Comparison of ENCODE assay signal across 9 cellular contexts in genomic region chr6:150072201-150072600, GRCh38. TPM values are rescaled to one million over a fixed set of nuclear protein-coding genes. Genes with fewer than 3 reads are reported as not detected.
A peak's percentile ranks its signal among the peaks of the same experiment; 100 is the strongest.
DNase-seq lines count a peak whose midpoint lies in the region; ATAC-seq, FAIRE-seq and TF ChIP-seq lines count a peak whose summit lies in the region.
"Had no signal": no experiment of that assay in that cellular context is flagged by ENCODE, and none has a peak within 500 bp of the region (broad histone marks: within the 10 kb centered on the region; RNA-seq: fewer than 3 reads in every experiment).

No MANE protein-coding gene starts in this region.

- no peak for TF ChIP-seq EP300 in SK-N-SH (IDR thresholded peaks at IDR 0.05; ENCODE audit: borderline replicate concordance in 1 of 2, low read depth in 1 of 2, low read length in 1 of 2)

- H3K4me1 Mint-ChIP-seq in activated T-helper 1 cell treated with anti-CD3 and anti-CD28 coated beads, Interleukin-12 subunit alpha, Interleukin-12 subunit beta, Interleukin-2, Interleukin-4 antibody, amounts not matched to agents 30 ng/mL and 10 ng/mL and 1 ng/mL, durations not matched to agents 14 hours and 24 hours and 36 hours (ENCODE audit: low read depth): peaks cover 24% of the 10 kb centered on the region

- no peak overlapping the region for H3K4me2 ChIP-seq in SK-N-SH

- H3K4me3 ChIP-seq in bronchial epithelial cell (ENCODE audit: low read depth, low read length) (no peak overlapping the region), SK-N-SH (ENCODE audit: low read depth in 2 of 2, low read length in 1 of 2) (no peak overlapping the region)
- H3K4me3 ChIP-seq: SK-N-MC had no signal

- H3K27me3 ChIP-seq in bronchial epithelial cell (ENCODE audit: control insufficient read depth, insufficient read depth, low read length) (no peaks in the 10 kb centered on the region), SK-N-SH (ENCODE audit: insufficient read depth) (peaks cover 29% of the 10 kb centered on the region; the same call in 1 of the 2 replicates)

- POLR2A ChIA-PET in RWPE1 (lab: Yijun Ruan, JAX; ENCODE audit: low non-redundant PET): no interaction called here
- POLR2A ChIA-PET in SK-N-SH (lab: Yijun Ruan, JAX): no interaction called here

- 25% methylated on average over 8 of the region's 8 CpGs for WGBS in SK-N-SH (ENCODE audit: low lambda C conversion rate)

- no peaks in the 10 kb centered on the region for H3K9me2 ChIP-seq in SK-N-SH

- H3K27me3 Mint-ChIP-seq in activated T-helper 1 cell treated with anti-CD3 and anti-CD28 coated beads, Interleukin-12 subunit alpha, Interleukin-12 subunit beta, Interleukin-2, Interleukin-4 antibody, amounts not matched to agents 30 ng/mL and 10 ng/mL and 1 ng/mL, durations not matched to agents 14 hours and 24 hours and 36 hours (ENCODE audit: insufficient read depth): peaks cover 32% of the 10 kb centered on the region

- no peak overlapping the region for H3K9ac ChIP-seq in SK-N-SH

- no peaks in the 10 kb centered on the region for H4K20me1 ChIP-seq in SK-N-SH (ENCODE audit: insufficient read depth)

- intact Hi-C loops in activated T-helper 1 cell treated with anti-CD3 and anti-CD28 coated beads, Interleukin-12 subunit alpha, Interleukin-12 subunit beta, Interleukin-2, Interleukin-4 antibody, amounts not matched to agents 30 ng/mL and 10 ng/mL and 1 ng/mL, durations not matched to agents 14 hours and 24 hours and 36 hours (cut with micrococcal nuclease): no loop called here

- no peak for FAIRE-seq in bronchial epithelial cell (lab: Jason Lieb, UNC)

- H3K9me3 ChIP-seq in SK-N-SH: no peaks in the 10 kb centered on the region

- H3K9me3 Mint-ChIP-seq in activated T-helper 1 cell treated with anti-CD3 and anti-CD28 coated beads, Interleukin-12 subunit alpha, Interleukin-12 subunit beta, Interleukin-2, Interleukin-4 antibody, amounts not matched to agents 30 ng/mL and 10 ng/mL and 1 ng/mL, durations not matched to agents 14 hours and 24 hours and 36 hours: no peaks in the 10 kb centered on the region

- ATAC-seq in HG03175 (IDR thresholded peaks at IDR 0.05; ENCODE audit: unreplicated experiment): no peak

- no peak for TF ChIP-seq CTCF in RWPE1 (conservative IDR thresholded peaks at IDR 0.05; ENCODE audit: low read depth)
- no peak for TF ChIP-seq CTCF in bronchial epithelial cell (IDR thresholded peaks at IDR 0.05; ENCODE audit: insufficient read depth, low read length, severe bottlenecking)
- TF ChIP-seq CTCF in SK-N-SH (IDR thresholded peaks at IDR 0.05): no peak

- no peaks in the 10 kb centered on the region for H3F3A ChIP-seq in SK-N-SH (replicated peaks; ENCODE audit: insufficient read depth)

- no peak overlapping the region for H2AFZ ChIP-seq in SK-N-SH (ENCODE audit: low read depth)

- no peaks in the 10 kb centered on the region for H3K79me2 ChIP-seq in SK-N-SH (ENCODE audit: insufficient read depth)

- H3K4me1 ChIP-seq in SK-N-SH (ENCODE audit: control insufficient read depth in 1 of 2, insufficient read depth in 2 of 2, low read depth in 1 of 2, low read length in 1 of 2): no peaks in the 10 kb centered on the region; a peak in 1 of 4 replicates

- no peak for TF ChIP-seq RAD21 in SK-N-SH (IDR thresholded peaks at IDR 0.05; ENCODE audit: low read length)

- peak; percentile 34 for DNase-seq in activated T-helper 1 cell treated with Interleukin-2 at 50 U/mL for 16 hours (ENCODE audit: low read depth)
- DNase-seq in activated T-helper 1 cell treated with anti-CD3 and anti-CD28 coated beads, Interleukin-12 subunit alpha, Interleukin-12 subunit beta, Interleukin-2, Interleukin-4 antibody, amounts not matched to agents 30 ng/mL and 10 ng/mL and 1 ng/mL, durations not matched to agents 14 hours and 24 hours and 36 hours (ENCODE audit: low spot score): no peak
- DNase-seq in RWPE1 (ENCODE audit: low spot score): peak; percentile 70
- DNase-seq in bronchial epithelial cell (ENCODE audit: low read depth): peak; percentile 78
- peak; percentile 11 to 23 for DNase-seq in stimulated activated CD4-positive, alpha-beta T cell treated with anti-CD3 and anti-CD28 coated beads, Interleukin-4, amount 100 ng/mL, for 4 hours
- no peak for DNase-seq in COR-L47 (lab: John Stamatoyannopoulos, UW)
- DNase-seq in SK-N-SH: no peak

- H3K36me3 ChIP-seq in bronchial epithelial cell (ENCODE audit: control insufficient read depth, insufficient read depth, low read length) (no peaks in the 10 kb centered on the region), SK-N-SH (replicated peaks in 1 of 2; ENCODE audit: control insufficient read depth in 1 of 2, insufficient read depth in 2 of 2, low read length in 1 of 2) (no peaks in the 10 kb centered on the region)

- H3K36me3 Mint-ChIP-seq in activated T-helper 1 cell treated with anti-CD3 and anti-CD28 coated beads, Interleukin-12 subunit alpha, Interleukin-12 subunit beta, Interleukin-2, Interleukin-4 antibody, amounts not matched to agents 30 ng/mL and 10 ng/mL and 1 ng/mL, durations not matched to agents 14 hours and 24 hours and 36 hours (ENCODE audit: low read depth): no peaks in the 10 kb centered on the region

- no peak overlapping the region for H3K27ac Mint-ChIP-seq in activated T-helper 1 cell treated with anti-CD3 and anti-CD28 coated beads, Interleukin-12 subunit alpha, Interleukin-12 subunit beta, Interleukin-2, Interleukin-4 antibody, amounts not matched to agents 30 ng/mL and 10 ng/mL and 1 ng/mL, durations not matched to agents 14 hours and 24 hours and 36 hours

- CTCF ChIA-PET in RWPE1 (lab: Yijun Ruan, JAX): interaction anchor here (0.6 kb wide), 3 partner anchors 9 to 743 kb away, joined by 3 to 5 read pairs (median 5); no protein-coding TSS in a partner anchor
- CTCF ChIA-PET in SK-N-SH (lab: Yijun Ruan, JAX): interaction anchor here (1.0 to 1.2 kb wide), 2 partner anchors 10 to 15 kb away, joined by 3 read pairs; no protein-coding TSS in a partner anchor

- no peak overlapping the region for H3K4me3 Mint-ChIP-seq in activated T-helper 1 cell treated with anti-CD3 and anti-CD28 coated beads, Interleukin-12 subunit alpha, Interleukin-12 subunit beta, Interleukin-2, Interleukin-4 antibody, amounts not matched to agents 30 ng/mL and 10 ng/mL and 1 ng/mL, durations not matched to agents 14 hours and 24 hours and 36 hours

- H3K27ac ChIP-seq in RWPE1 (peak overlapping the region; percentile 41), SK-N-SH (ENCODE audit: low read depth in 2 of 2, low read length in 1 of 2) (no peak overlapping the region)
- H3K27ac ChIP-seq: SK-N-MC had no signal

TF ChIP-seq in SK-N-SH, 30 proteins besides CTCF, POLR2A, EP300 and RAD21:
- no peak for TF ChIP-seq NRF1 (IDR thresholded peaks at IDR 0.05; ENCODE audit: low read depth, low read length)
- TF ChIP-seq NFIC (IDR thresholded peaks at IDR 0.05; ENCODE audit: borderline replicate concordance): no peak
- TF ChIP-seq, protein P1, sequence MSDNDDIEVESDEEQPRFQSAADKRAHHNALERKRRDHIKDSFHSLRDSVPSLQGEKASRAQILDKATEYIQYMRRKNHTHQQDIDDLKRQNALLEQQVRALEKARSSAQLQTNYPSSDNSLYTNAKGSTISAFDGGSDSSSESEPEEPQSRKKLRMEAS (IDR thresholded peaks at IDR 0.05; ENCODE audit: low read depth): no peak
- TF ChIP-seq RCOR1 (IDR thresholded peaks at IDR 0.05; ENCODE audit: low read length): no peak
- no peak for TF ChIP-seq ZBTB33 (IDR thresholded peaks at IDR 0.05; ENCODE audit: borderline replicate concordance, low read depth)
- no peak for TF ChIP-seq FOSL2 (IDR thresholded peaks at IDR 0.05; ENCODE audit: borderline replicate concordance, low read depth)
- TF ChIP-seq TEAD4 (IDR thresholded peaks at IDR 0.05; ENCODE audit: borderline replicate concordance, insufficient read depth): no peak

RNA-seq across cellular contexts. Expression of gene ULBP3, which starts 3.3 kb away (rescaled TPM):
- 0.56 TPM in 1 of 2 replicates, not detected in the other for total RNA-seq in activated T-helper 1 cell treated with anti-CD3 and anti-CD28 coated beads, Interleukin-12 subunit alpha, Interleukin-12 subunit beta, Interleukin-2, Interleukin-4 antibody, amounts not matched to agents 30 ng/mL and 10 ng/mL and 1 ng/mL, durations not matched to agents 14 hours and 24 hours and 36 hours
- total RNA-seq in bronchial epithelial cell: 5.6 and 11.1 TPM in 2 replicates
- 4.6 and 4.9 TPM in 2 replicates for polyA plus RNA-seq in SK-N-SH (2012; rRNA removed)
- 3.8 TPM in 2 replicates for polyA plus RNA-seq in SK-N-SH (2012; cell fraction: cytosol; rRNA removed)
- 1.9 and 2.3 TPM in 2 replicates for polyA plus RNA-seq in SK-N-SH (2012; cell fraction: nucleus; rRNA removed)

RNA-seq across cellular contexts. Expression of gene RAET1L, which starts 46.9 kb away (rescaled TPM):
- total RNA-seq in activated T-helper 1 cell treated with anti-CD3 and anti-CD28 coated beads, Interleukin-12 subunit alpha, Interleukin-12 subunit beta, Interleukin-2, Interleukin-4 antibody, amounts not matched to agents 30 ng/mL and 10 ng/mL and 1 ng/mL, durations not matched to agents 14 hours and 24 hours and 36 hours: not detected in 2 replicates
- 0.79 and 20.4 TPM in 2 replicates for total RNA-seq in bronchial epithelial cell
- polyA plus RNA-seq in SK-N-SH (2012; rRNA removed): not detected in 2 replicates
- polyA plus RNA-seq in SK-N-SH (2012; cell fraction: cytosol; rRNA removed): not detected in 2 replicates
- polyA plus RNA-seq in SK-N-SH (2012; cell fraction: nucleus; rRNA removed): 0.05 TPM in 1 of 2 replicates, not detected in the other

Comparison
In these comparisons a context has a peak if more than half of its experiments do, and no peak if none do; other contexts are left out.
1. DNase-seq: peak in activated T-helper 1 cell treated with Interleukin-2 at 50 U/mL for 16 hours (single experiment), RWPE1 (single experiment), bronchial epithelial cell (single experiment) and stimulated activated CD4-positive, alpha-beta T cell treated with anti-CD3 and anti-CD28 coated beads, Interleukin-4, amount 100 ng/mL, for 4 hours (2 of 2); none in activated T-helper 1 cell treated with anti-CD3 and anti-CD28 coated beads, Interleukin-12 subunit alpha, Interleukin-12 subunit beta, Interleukin-2, Interleukin-4 antibody, amounts not matched to agents 30 ng/mL and 10 ng/mL and 1 ng/mL, durations not matched to agents 14 hours and 24 hours and 36 hours (single experiment), COR-L47 (single experiment) and SK-N-SH (single experiment).